1 cellular context compared by ENCODE assay signal in the genomic region with DNA sequence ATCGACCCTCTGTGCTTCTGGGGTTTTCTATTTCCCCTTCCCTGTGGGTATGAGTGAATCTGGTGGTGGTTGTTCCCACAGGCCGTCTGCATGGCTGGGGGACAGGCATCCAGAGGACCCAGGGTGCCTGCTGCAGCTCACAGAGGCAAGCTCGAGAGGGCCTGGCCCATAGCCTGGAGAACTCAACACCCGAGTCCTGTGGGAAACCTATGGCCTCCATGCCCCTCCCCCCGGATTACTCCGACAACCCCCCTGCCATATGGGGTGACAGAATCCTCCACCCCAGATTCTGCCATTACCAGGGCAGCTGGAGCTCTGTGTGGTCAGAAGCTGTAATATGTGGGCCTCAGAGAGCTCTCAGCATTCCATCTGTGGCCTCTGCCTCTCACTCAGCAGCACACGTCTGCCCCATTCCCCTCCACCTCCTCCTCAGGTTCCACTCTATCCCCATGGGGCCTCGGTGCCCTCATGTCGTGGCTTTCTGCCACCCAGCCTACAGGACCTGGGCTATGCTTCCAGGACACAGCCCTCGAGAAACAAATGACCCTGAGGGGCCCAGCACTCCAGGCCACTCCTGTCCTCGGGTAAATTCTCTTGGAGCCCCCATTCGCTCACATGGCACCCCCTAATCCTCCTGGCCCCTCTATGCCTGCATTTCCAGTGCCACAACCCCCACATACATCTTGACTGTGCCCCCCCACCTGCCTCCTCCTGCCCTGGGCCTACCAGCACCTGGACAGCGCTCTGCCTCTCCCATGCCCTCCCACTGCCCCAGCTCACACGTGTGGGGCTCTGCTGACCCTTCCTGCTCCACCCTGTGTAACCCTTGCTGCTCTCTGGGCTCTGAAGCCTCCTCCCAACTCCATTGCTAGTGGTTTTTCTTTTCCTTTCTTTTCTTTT.
TF ChIP-seq lines count a peak whose summit lies in the region.

No MANE protein-coding gene starts in this region.

TF ChIP-seq in PFSK-1, 5 proteins besides CTCF, POLR2A, EP300 and RAD21:
- TF ChIP-seq, protein P1, sequence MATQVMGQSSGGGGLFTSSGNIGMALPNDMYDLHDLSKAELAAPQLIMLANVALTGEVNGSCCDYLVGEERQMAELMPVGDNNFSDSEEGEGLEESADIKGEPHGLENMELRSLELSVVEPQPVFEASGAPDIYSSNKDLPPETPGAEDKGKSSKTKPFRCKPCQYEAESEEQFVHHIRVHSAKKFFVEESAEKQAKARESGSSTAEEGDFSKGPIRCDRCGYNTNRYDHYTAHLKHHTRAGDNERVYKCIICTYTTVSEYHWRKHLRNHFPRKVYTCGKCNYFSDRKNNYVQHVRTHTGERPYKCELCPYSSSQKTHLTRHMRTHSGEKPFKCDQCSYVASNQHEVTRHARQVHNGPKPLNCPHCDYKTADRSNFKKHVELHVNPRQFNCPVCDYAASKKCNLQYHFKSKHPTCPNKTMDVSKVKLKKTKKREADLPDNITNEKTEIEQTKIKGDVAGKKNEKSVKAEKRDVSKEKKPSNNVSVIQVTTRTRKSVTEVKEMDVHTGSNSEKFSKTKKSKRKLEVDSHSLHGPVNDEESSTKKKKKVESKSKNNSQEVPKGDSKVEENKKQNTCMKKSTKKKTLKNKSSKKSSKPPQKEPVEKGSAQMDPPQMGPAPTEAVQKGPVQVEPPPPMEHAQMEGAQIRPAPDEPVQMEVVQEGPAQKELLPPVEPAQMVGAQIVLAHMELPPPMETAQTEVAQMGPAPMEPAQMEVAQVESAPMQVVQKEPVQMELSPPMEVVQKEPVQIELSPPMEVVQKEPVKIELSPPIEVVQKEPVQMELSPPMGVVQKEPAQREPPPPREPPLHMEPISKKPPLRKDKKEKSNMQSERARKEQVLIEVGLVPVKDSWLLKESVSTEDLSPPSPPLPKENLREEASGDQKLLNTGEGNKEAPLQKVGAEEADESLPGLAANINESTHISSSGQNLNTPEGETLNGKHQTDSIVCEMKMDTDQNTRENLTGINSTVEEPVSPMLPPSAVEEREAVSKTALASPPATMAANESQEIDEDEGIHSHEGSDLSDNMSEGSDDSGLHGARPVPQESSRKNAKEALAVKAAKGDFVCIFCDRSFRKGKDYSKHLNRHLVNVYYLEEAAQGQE (IDR thresholded peaks at IDR 0.05; ENCODE audit: insufficient read depth in 1 of 2, low read depth in 2 of 2, low read length in 2 of 2) = peak; percentile 18 to 55; a peak in 1 of 4 replicates
- no peak for TF ChIP-seq FOXP2 (optimal IDR thresholded peaks at IDR 0.05; ENCODE audit: borderline replicate concordance, extremely low read depth, extremely low read length, insufficient read depth)
